In the genomic region with DNA sequence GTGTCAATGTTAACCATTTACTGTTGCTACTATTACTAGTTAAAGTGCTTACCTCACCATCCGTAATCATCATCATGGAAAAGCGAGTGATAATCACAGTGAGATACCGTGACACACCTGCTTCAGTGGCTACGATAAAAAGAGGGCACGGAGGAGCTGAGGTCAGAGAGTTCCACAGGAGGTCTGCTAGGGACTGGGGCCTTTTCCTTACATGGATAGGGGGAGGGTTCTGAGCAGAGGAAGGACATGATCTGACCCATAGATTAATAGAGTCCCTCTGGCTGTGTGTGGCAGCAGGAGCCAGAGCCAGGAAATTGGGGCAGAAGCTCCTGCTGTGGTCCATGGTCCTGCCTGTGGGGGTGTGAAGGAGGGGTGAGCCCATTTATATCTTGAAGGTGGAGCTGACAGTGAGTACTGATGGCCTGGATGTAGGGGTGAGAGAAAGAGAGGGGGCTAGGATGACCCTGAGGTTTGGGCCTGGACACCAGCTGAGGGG, we compare ENCODE assay signal across 17 cellular contexts.
A peak's percentile ranks its signal among the peaks of the same experiment; 100 is the strongest.
DNase-seq lines count a peak whose midpoint lies in the region; ATAC-seq and TF ChIP-seq lines count a peak whose summit lies in the region.
"Had no signal": no experiment of that assay in that cellular context is flagged by ENCODE, and none has a peak within 500 bp of the region (broad histone marks: within the 10 kb centered on the region; RNA-seq: fewer than 3 reads in every experiment).

No MANE protein-coding gene starts in this region.

- no peaks in the 10 kb centered on the region for H3K9me3 Mint-ChIP-seq in activated CD8-positive, alpha-beta T cell treated with anti-CD3 and anti-CD28 coated beads, Interleukin-2, amount 10 ng/mL, durations not matched to agents 7 days and 5 days (ENCODE audit: insufficient read depth)
- no peaks in the 10 kb centered on the region for H3K9me3 Mint-ChIP-seq in activated CD8-positive, alpha-beta T cell treated with anti-CD3 and anti-CD28 coated beads for 36 hours
- H3K9me3 Mint-ChIP-seq in effector memory CD8-positive, alpha-beta T cell = no peaks in the 10 kb centered on the region
- no peaks in the 10 kb centered on the region for H3K9me3 Mint-ChIP-seq in stimulated activated effector memory CD8-positive, alpha-beta T cell treated with anti-CD3 and anti-CD28 coated beads, Interleukin-12 subunit alpha, Interleukin-12 subunit beta, amount 100 ng/mL, for 72 hours

- intact Hi-C loops in activated CD8-positive, alpha-beta T cell treated with anti-CD3 and anti-CD28 coated beads for 36 hours (cut with micrococcal nuclease) = loop anchor here (10.0 kb wide), 1 partner anchor 139 kb away; a partner anchor contains a TSS

- CTCF ChIA-PET in activated CD8-positive, alpha-beta T cell treated with anti-CD3 and anti-CD28 coated beads, Interleukin-2, amount 10 ng/mL, durations not matched to agents 7 days and 5 days (lab: Charles Lee) = no interaction called here
- CTCF ChIA-PET in activated CD8-positive, alpha-beta T cell treated with anti-CD3 and anti-CD28 coated beads for 36 hours (lab: Charles Lee) = no interaction called here

- ATAC-seq in activated CD8-positive, alpha-beta T cell treated with anti-CD3 and anti-CD28 coated beads, Interleukin-2, amount 10 ng/mL, durations not matched to agents 7 days and 5 days = no peak
- no peak for ATAC-seq in activated CD8-positive, alpha-beta T cell treated with anti-CD3 and anti-CD28 coated beads for 36 hours
- no peak for ATAC-seq in effector memory CD8-positive, alpha-beta T cell (replicated peaks)
- ATAC-seq in stimulated activated effector memory CD8-positive, alpha-beta T cell treated with anti-CD3 and anti-CD28 coated beads, Interleukin-12 subunit alpha, Interleukin-12 subunit beta, amount 100 ng/mL, for 72 hours = no peak
- ATAC-seq in HG03097 (IDR thresholded peaks at IDR 0.05; ENCODE audit: low FRiP score, unreplicated experiment) = no peak

- H3K27me3 Mint-ChIP-seq in activated CD8-positive, alpha-beta T cell treated with anti-CD3 and anti-CD28 coated beads, Interleukin-2, amount 10 ng/mL, durations not matched to agents 7 days and 5 days (ENCODE audit: low read depth) = no peaks in the 10 kb centered on the region
- no peaks in the 10 kb centered on the region for H3K27me3 Mint-ChIP-seq in activated CD8-positive, alpha-beta T cell treated with anti-CD3 and anti-CD28 coated beads for 36 hours
- H3K27me3 Mint-ChIP-seq in effector memory CD8-positive, alpha-beta T cell = no peaks in the 10 kb centered on the region
- H3K27me3 Mint-ChIP-seq: activated T-cell treated with anti-CD3 and anti-CD28 coated beads, Interleukin-2, amount 50 U/mL, for 24 hours had no signal

- no peak for TF ChIP-seq CTCF in activated CD8-positive, alpha-beta T cell treated with anti-CD3 and anti-CD28 coated beads for 36 hours (IDR thresholded peaks at IDR 0.05)

- peak overlapping the region; percentile 10 for H3K27ac Mint-ChIP-seq in activated CD8-positive, alpha-beta T cell treated with anti-CD3 and anti-CD28 coated beads, Interleukin-2, amount 10 ng/mL, durations not matched to agents 7 days and 5 days
- no peak overlapping the region for H3K27ac Mint-ChIP-seq in activated CD8-positive, alpha-beta T cell treated with anti-CD3 and anti-CD28 coated beads for 36 hours
- peak overlapping the region; percentile 47 to 52 for H3K27ac Mint-ChIP-seq in effector memory CD8-positive, alpha-beta T cell
- H3K27ac Mint-ChIP-seq in stimulated activated effector memory CD8-positive, alpha-beta T cell treated with anti-CD3 and anti-CD28 coated beads, Interleukin-12 subunit alpha, Interleukin-12 subunit beta, amount 100 ng/mL, for 72 hours = peak overlapping the region; percentile 93
- H3K27ac Mint-ChIP-seq: T-helper 2 cell treated with Interferon-gamma antibody and Interleukin-4, amounts not matched to agents 5 μg/mL and 100 μg/mL, for 36 hours had no signal

- DNase-seq in activated CD8-positive, alpha-beta T cell treated with anti-CD3 and anti-CD28 coated beads, Interleukin-2, amount 10 ng/mL, durations not matched to agents 7 days and 5 days = no peak
- DNase-seq in activated CD8-positive, alpha-beta T cell treated with anti-CD3 and anti-CD28 coated beads for 36 hours = no peak
- DNase-seq in NCI-H748 treated with DMSO at 0.1 percent for 48 hours (lab: John Stamatoyannopoulos, UW) (peak; percentile 78), T-helper 9 cell (no peak), activated gamma-delta T cell (lab: John Stamatoyannopoulos, UW) (no peak)
- DNase-seq in effector memory CD8-positive, alpha-beta T cell = no peak
- DNase-seq in stimulated activated effector memory CD8-positive, alpha-beta T cell treated with anti-CD3 and anti-CD28 coated beads, Interleukin-12 subunit alpha, Interleukin-12 subunit beta, amount 100 ng/mL, for 72 hours (ENCODE audit: low spot score in 2 of 2) = no peak
- DNase-seq: activated CD4-positive, alpha-beta T cell treated with anti-CD3 and anti-CD28 coated beads, Interleukin-2, amount 50 U/mL, for 1 hour; activated T-cell treated with anti-CD3 and anti-CD28 coated beads, Interleukin-2, amount 50 U/mL, for 24 hours; amygdala; GF-D8; mammary epithelial cell; NK-92 treated with Interleukin-12 subunit alpha and Interleukin-12 subunit beta, amount 100 ng/mL, for 24 hours; sigmoid colon; stimulated activated CD4-positive, alpha-beta T cell treated with anti-CD3 and anti-CD28 coated beads, Interleukin-4, amount 100 ng/mL, for 24 hours had no signal

- H3K4me1 Mint-ChIP-seq in activated CD8-positive, alpha-beta T cell treated with anti-CD3 and anti-CD28 coated beads, Interleukin-2, amount 10 ng/mL, durations not matched to agents 7 days and 5 days (ENCODE audit: low read depth) = peaks cover 36% of the 10 kb centered on the region
- H3K4me1 Mint-ChIP-seq in activated CD8-positive, alpha-beta T cell treated with anti-CD3 and anti-CD28 coated beads for 36 hours (ENCODE audit: low read depth) = peaks cover 37% of the 10 kb centered on the region
- peaks cover 20 to 24% of the 10 kb centered on the region in 2 donors for H3K4me1 Mint-ChIP-seq in effector memory CD8-positive, alpha-beta T cell (ENCODE audit: low read depth in 2 of 2)
- H3K4me1 Mint-ChIP-seq in stimulated activated effector memory CD8-positive, alpha-beta T cell treated with anti-CD3 and anti-CD28 coated beads, Interleukin-12 subunit alpha, Interleukin-12 subunit beta, amount 100 ng/mL, for 72 hours = peaks cover 33% of the 10 kb centered on the region

- H3K4me3 Mint-ChIP-seq in activated CD8-positive, alpha-beta T cell treated with anti-CD3 and anti-CD28 coated beads, Interleukin-2, amount 10 ng/mL, durations not matched to agents 7 days and 5 days = no peak overlapping the region
- H3K4me3 Mint-ChIP-seq in activated CD8-positive, alpha-beta T cell treated with anti-CD3 and anti-CD28 coated beads for 36 hours = no peak overlapping the region
- H3K4me3 Mint-ChIP-seq in effector memory CD8-positive, alpha-beta T cell = no peak overlapping the region
- no peak overlapping the region for H3K4me3 Mint-ChIP-seq in stimulated activated effector memory CD8-positive, alpha-beta T cell treated with anti-CD3 and anti-CD28 coated beads, Interleukin-12 subunit alpha, Interleukin-12 subunit beta, amount 100 ng/mL, for 72 hours
- H3K4me3 Mint-ChIP-seq: activated T-cell treated with anti-CD3 and anti-CD28 coated beads, Interleukin-2, amount 50 U/mL, for 24 hours; T-helper 2 cell treated with Interferon-gamma antibody and Interleukin-4, amounts not matched to agents 5 μg/mL and 100 μg/mL, for 36 hours had no signal

- H3K36me3 Mint-ChIP-seq in activated CD8-positive, alpha-beta T cell treated with anti-CD3 and anti-CD28 coated beads, Interleukin-2, amount 10 ng/mL, durations not matched to agents 7 days and 5 days (ENCODE audit: low read depth) = no peaks in the 10 kb centered on the region
- no peaks in the 10 kb centered on the region for H3K36me3 Mint-ChIP-seq in activated CD8-positive, alpha-beta T cell treated with anti-CD3 and anti-CD28 coated beads for 36 hours (ENCODE audit: low read depth)
- H3K36me3 Mint-ChIP-seq in effector memory CD8-positive, alpha-beta T cell (ENCODE audit: insufficient read depth) = peaks cover 4% of the 10 kb centered on the region
- H3K36me3 Mint-ChIP-seq in stimulated activated effector memory CD8-positive, alpha-beta T cell treated with anti-CD3 and anti-CD28 coated beads, Interleukin-12 subunit alpha, Interleukin-12 subunit beta, amount 100 ng/mL, for 72 hours = no peaks in the 10 kb centered on the region

- POLR2A ChIA-PET in activated CD8-positive, alpha-beta T cell treated with anti-CD3 and anti-CD28 coated beads, Interleukin-2, amount 10 ng/mL, durations not matched to agents 7 days and 5 days (lab: Charles Lee) = no interaction called here
- POLR2A ChIA-PET in activated CD8-positive, alpha-beta T cell treated with anti-CD3 and anti-CD28 coated beads for 36 hours (lab: Charles Lee) = no interaction called here
